15 cellular contexts compared by ENCODE assay signal in the genomic region with DNA sequence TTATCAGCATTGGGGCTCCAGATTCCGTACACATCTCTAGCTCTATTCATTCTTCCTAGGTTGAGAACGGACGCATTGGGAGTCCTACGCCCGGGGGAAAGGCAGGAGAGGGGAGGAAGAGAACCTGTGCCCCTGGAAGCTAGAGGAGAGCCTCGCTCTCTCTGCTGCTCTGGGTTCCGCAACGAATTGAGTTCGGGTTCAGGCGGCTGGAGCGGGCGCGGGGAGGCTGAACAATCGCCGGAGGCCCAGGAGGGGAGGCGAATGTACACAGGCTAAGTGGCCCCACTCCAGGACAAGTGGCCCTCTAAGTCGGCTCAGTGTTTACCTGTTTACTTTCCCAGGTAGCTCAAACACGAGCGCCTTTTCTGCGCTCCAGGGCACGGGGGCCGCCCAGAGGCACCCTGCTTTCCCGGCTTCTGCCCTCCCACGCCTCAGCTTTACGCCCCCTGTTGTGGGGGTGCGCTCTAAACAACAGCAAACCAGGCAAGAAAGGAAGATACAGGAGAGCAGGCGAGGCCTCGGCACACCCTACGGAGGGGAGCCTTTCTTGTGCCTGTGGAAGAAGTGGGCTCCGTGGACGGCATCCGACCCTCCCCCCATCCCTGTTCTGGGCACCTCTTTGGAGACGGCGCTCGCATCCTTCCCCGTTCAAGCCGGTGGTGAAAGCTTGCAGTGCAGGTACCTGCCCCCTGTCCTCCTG. TPM values are rescaled to one million over a fixed set of nuclear protein-coding genes. Genes with fewer than 3 reads are reported as not detected.
A peak's percentile ranks its signal among the peaks of the same experiment; 100 is the strongest.
DNase-seq lines count a peak whose midpoint lies in the region; ATAC-seq and TF ChIP-seq lines count a peak whose summit lies in the region.
"Had no signal": no experiment of that assay in that cellular context is flagged by ENCODE, and none has a peak within 500 bp of the region (broad histone marks: within the 10 kb centered on the region; RNA-seq: fewer than 3 reads in every experiment).

No MANE protein-coding gene starts in this region.

- intact Hi-C loops in thyroid gland (cut with DNase I) = no loop called here

- H3K36me3 Mint-ChIP-seq in activated CD8-positive, alpha-beta memory T cell treated with anti-CD3 and anti-CD28 coated beads, Interleukin-2, amount 10 ng/mL, durations not matched to agents 7 days and 5 days = peaks cover 3% of the 10 kb centered on the region
- H3K36me3 Mint-ChIP-seq in WTC11 = no peaks in the 10 kb centered on the region
- H3K36me3 Mint-ChIP-seq in progenitor cell of endocrine pancreas (ENCODE audit: insufficient read depth) = no peaks in the 10 kb centered on the region

- POLR2A ChIA-PET in WTC11 (lab: Charles Lee) = interaction anchor here (1.2 kb wide), 1 partner anchor 9 kb away, joined by 3 read pairs; no protein-coding TSS in a partner anchor

- 1% methylated on average over 26 to 27 of the region's 37 CpGs for WGBS in tibial nerve, 2 donors
- 3 to 6% methylated on average over 27 to 29 of the region's 37 CpGs for WGBS in thyroid gland, 2 donors

- peak overlapping the region; percentile 54 for H3K4me3 ChIP-seq in HUES6 (ENCODE audit: low read depth, low read length)
- H3K4me3 ChIP-seq in tibial nerve = no peak overlapping the region
- H3K4me3 ChIP-seq in thyroid gland (replicated peaks in 1 of 3) = no peak overlapping the region
- H3K4me3 ChIP-seq: ovary, PC-9 had no signal

- H3K36me3 ChIP-seq in HUES6 (ENCODE audit: control insufficient read depth, insufficient read depth, low read length) = no peaks in the 10 kb centered on the region
- H3K36me3 ChIP-seq in tibial nerve = no peaks in the 10 kb centered on the region
- no peaks in the 10 kb centered on the region for H3K36me3 ChIP-seq in thyroid gland
- H3K36me3 ChIP-seq: ovary had no signal

- H3K4me1 ChIP-seq in HUES6 (ENCODE audit: control insufficient read depth, insufficient read depth, low read length) (peaks cover 52% of the 10 kb centered on the region), tibial nerve (peaks cover 0 to 75% (median 19%) of the 10 kb centered on the region in 4 donors), thyroid gland (peaks cover 24 to 53% of the 10 kb centered on the region in 2 donors)

- H3K9me3 Mint-ChIP-seq in activated CD8-positive, alpha-beta memory T cell treated with anti-CD3 and anti-CD28 coated beads, Interleukin-2, amount 10 ng/mL, durations not matched to agents 7 days and 5 days (ENCODE audit: low read depth) = no peaks in the 10 kb centered on the region
- H3K9me3 Mint-ChIP-seq in WTC11 (no peaks in the 10 kb centered on the region), progenitor cell of endocrine pancreas (ENCODE audit: low read depth) (no peaks in the 10 kb centered on the region)
- H3K9me3 Mint-ChIP-seq: activated naive CD8-positive, alpha-beta T cell treated with anti-CD3 and anti-CD28 coated beads, Interleukin-2, amount 50 U/mL, for 24 hours had no signal

- CTCF ChIA-PET in activated CD8-positive, alpha-beta memory T cell treated with anti-CD3 and anti-CD28 coated beads, Interleukin-2, amount 10 ng/mL, durations not matched to agents 7 days and 5 days (lab: Charles Lee) = interaction anchor here (0.9 to 1.2 kb wide), 3 partner anchors 12 to 470 kb away, joined by 3 to 4 read pairs (median 3); no protein-coding TSS in a partner anchor
- CTCF ChIA-PET in WTC11 (lab: Charles Lee) = interaction anchor here (0.8 to 5.4 kb wide), 12 partner anchors 9 to 681 kb away, joined by 3 to 53 read pairs (median 6); no protein-coding TSS in a partner anchor

- no peak for ATAC-seq in activated CD8-positive, alpha-beta memory T cell treated with anti-CD3 and anti-CD28 coated beads, Interleukin-2, amount 10 ng/mL, durations not matched to agents 7 days and 5 days
- ATAC-seq in WTC11 = no peak
- ATAC-seq: activated naive CD8-positive, alpha-beta T cell treated with anti-CD3 and anti-CD28 coated beads, Interleukin-2, amount 50 U/mL, for 24 hours had no signal

- H3K27ac ChIP-seq in HUES6 (ENCODE audit: low read depth, low read length) = no peak overlapping the region
- H3K27ac ChIP-seq in tibial nerve = no peak overlapping the region
- no peak overlapping the region for H3K27ac ChIP-seq in thyroid gland
- H3K27ac ChIP-seq: ovary, PC-9 had no signal

- no peak for TF ChIP-seq EP300 in tibial nerve (IDR thresholded peaks at IDR 0.05)

- H3K27me3 ChIP-seq in HUES6 (ENCODE audit: control insufficient read depth, insufficient read depth, low read length) (peaks cover 95% of the 10 kb centered on the region), tibial nerve (peaks cover 7 to 97% of the 10 kb centered on the region in 2 donors), thyroid gland (peaks cover 79% of the 10 kb centered on the region)
- H3K27me3 ChIP-seq: ovary had no signal

- H3K9me3 ChIP-seq in HUES6 (ENCODE audit: control insufficient read depth, insufficient read depth, low read depth, low read length) (no peaks in the 10 kb centered on the region), tibial nerve (no peaks in the 10 kb centered on the region), thyroid gland (no peaks in the 10 kb centered on the region)
- H3K9me3 ChIP-seq: ovary had no signal

- TF ChIP-seq POLR2A in tibial nerve (IDR thresholded peaks at IDR 0.05) (no peak), thyroid gland (IDR thresholded peaks at IDR 0.05) (no peak)

- DNase-seq in activated CD8-positive, alpha-beta memory T cell treated with anti-CD3 and anti-CD28 coated beads, Interleukin-2, amount 10 ng/mL, durations not matched to agents 7 days and 5 days = peak; percentile 16
- no peak for DNase-seq in activated CD8-positive, alpha-beta memory T cell treated with anti-CD3 and anti-CD28 coated beads, Interleukin-2, amount 50 U/mL, for 48 hours
- DNase-seq in WTC11 (ENCODE audit: low spot score) (peak; percentile 24), progenitor cell of endocrine pancreas (ENCODE audit: low spot score, unreplicated experiment) (no peak), tibial nerve (ENCODE audit: low spot score in 2 of 2) (no peak), NCI-H82 treated with DMSO at 0.1 percent for 48 hours (lab: John Stamatoyannopoulos, UW; ENCODE audit: unreplicated experiment) (no peak), thyroid gland (no peak)
- DNase-seq: activated naive CD8-positive, alpha-beta T cell treated with anti-CD3 and anti-CD28 coated beads, Interleukin-2, amount 50 U/mL, for 24 hours; central memory CD4-positive, alpha-beta T cell; HCEC 1CT; NCI-H2107; ovary; PC-9 had no signal

- no peak overlapping the region for H3K27ac Mint-ChIP-seq in activated CD8-positive, alpha-beta memory T cell treated with anti-CD3 and anti-CD28 coated beads, Interleukin-2, amount 10 ng/mL, durations not matched to agents 7 days and 5 days
- H3K27ac Mint-ChIP-seq in WTC11 = no peak overlapping the region
- peak overlapping the region; percentile 45 for H3K27ac Mint-ChIP-seq in progenitor cell of endocrine pancreas
- H3K27ac Mint-ChIP-seq: activated naive CD8-positive, alpha-beta T cell treated with anti-CD3 and anti-CD28 coated beads, Interleukin-2, amount 50 U/mL, for 24 hours had no signal

- H3K4me3 Mint-ChIP-seq in activated CD8-positive, alpha-beta memory T cell treated with anti-CD3 and anti-CD28 coated beads, Interleukin-2, amount 10 ng/mL, durations not matched to agents 7 days and 5 days = no peak overlapping the region
- H3K4me3 Mint-ChIP-seq in WTC11 (peak overlapping the region; percentile 66), progenitor cell of endocrine pancreas (ENCODE audit: low read depth) (peak overlapping the region; percentile 27)
- H3K4me3 Mint-ChIP-seq: activated naive CD8-positive, alpha-beta T cell treated with anti-CD3 and anti-CD28 coated beads, Interleukin-2, amount 50 U/mL, for 24 hours had no signal

- H3K4me1 Mint-ChIP-seq in activated CD8-positive, alpha-beta memory T cell treated with anti-CD3 and anti-CD28 coated beads, Interleukin-2, amount 10 ng/mL, durations not matched to agents 7 days and 5 days = peaks cover 4% of the 10 kb centered on the region
- H3K4me1 Mint-ChIP-seq in WTC11 (peaks cover 58% of the 10 kb centered on the region), progenitor cell of endocrine pancreas (ENCODE audit: low read depth) (peaks cover 37% of the 10 kb centered on the region)

- peaks cover 83% of the 10 kb centered on the region for H3K27me3 Mint-ChIP-seq in activated CD8-positive, alpha-beta memory T cell treated with anti-CD3 and anti-CD28 coated beads, Interleukin-2, amount 10 ng/mL, durations not matched to agents 7 days and 5 days
- H3K27me3 Mint-ChIP-seq in WTC11 (ENCODE audit: low read depth) (peaks cover 90% of the 10 kb centered on the region), progenitor cell of endocrine pancreas (peaks cover 82% of the 10 kb centered on the region)

- TF ChIP-seq CTCF in WTC11 (IDR thresholded peaks at IDR 0.05) = no peak
- no peak for TF ChIP-seq CTCF in progenitor cell of endocrine pancreas (IDR thresholded peaks at IDR 0.05; ENCODE audit: unreplicated experiment)
- no peak for TF ChIP-seq CTCF in tibial nerve (IDR thresholded peaks at IDR 0.05)
- no peak for TF ChIP-seq CTCF in thyroid gland (IDR thresholded peaks at IDR 0.05)

- no peak overlapping the region for H3K9ac ChIP-seq in HUES6 (ENCODE audit: low read length)

TF ChIP-seq in WTC11, 78 proteins besides CTCF, POLR2A, EP300 and RAD21 (continues in another document):
- TF ChIP-seq ZNF396 (CRISPR knock-in tag; IDR thresholded peaks at IDR 0.05; ENCODE audit: borderline replicate concordance) (no peak), HMGXB4 (CRISPR knock-in tag; IDR thresholded peaks at IDR 0.05) (no peak), TEAD4 (CRISPR knock-in tag; IDR thresholded peaks at IDR 0.05) (no peak)

RNA-seq across cellular contexts. Expression of gene NKX2-2, which starts 4.6 kb away (rescaled TPM):
- total RNA-seq in activated CD8-positive, alpha-beta memory T cell treated with anti-CD3 and anti-CD28 coated beads, Interleukin-2, amount 10 ng/mL, durations not matched to agents 7 days and 5 days = not detected
- total RNA-seq in WTC11 (2021) (not detected in 3 replicates), progenitor cell of endocrine pancreas (15.5 and 16.1 TPM in 2 replicates), tibial nerve (not detected), thyroid gland (under 1 TPM in 1 of 4 donors, not detected in 3; 0.42 TPM)
- total RNA-seq: mesenteric fat pad, ovary, PC-9 had no signal

Comparison
In these comparisons a context has a peak if more than half of its experiments do, and no peak if none do; other contexts are left out.
1. DNase-seq: peak in activated CD8-positive, alpha-beta memory T cell treated with anti-CD3 and anti-CD28 coated beads, Interleukin-2, amount 10 ng/mL, durations not matched to agents 7 days and 5 days (single experiment) and WTC11 (single experiment); none in activated CD8-positive, alpha-beta memory T cell treated with anti-CD3 and anti-CD28 coated beads, Interleukin-2, amount 50 U/mL, for 48 hours (single experiment), progenitor cell of endocrine pancreas (single experiment), tibial nerve (0 of 2), NCI-H82 treated with DMSO at 0.1 percent for 48 hours (single experiment) and thyroid gland (0 of 2).
2. RNA of gene NKX2-2, which starts 4.6 kb away (total RNA-seq): 15.5 to 16.1 TPM in progenitor cell of endocrine pancreas; not detected in WTC11, not detected in activated CD8-positive, alpha-beta memory T cell treated with anti-CD3 and anti-CD28 coated beads, Interleukin-2, amount 10 ng/mL, durations not matched to agents 7 days and 5 days, not detected in tibial nerve and 0.42 TPM in thyroid gland; every median in the first group is over 10 times any median in the second.